ENCODE assay signal across 16 cellular contexts in genomic region chr18:36993068-36993467, GRCh38.
DNase-seq lines count a peak whose midpoint lies in the region; ATAC-seq and TF ChIP-seq lines count a peak whose summit lies in the region.
"Had no signal": no experiment of that assay in that cellular context is flagged by ENCODE, and none has a peak within 500 bp of the region (broad histone marks: within the 10 kb centered on the region; RNA-seq: fewer than 3 reads in every experiment).

No MANE protein-coding gene starts in this region.

- peaks cover 2% of the 10 kb centered on the region for H3K36me3 ChIP-seq in endodermal cell (ENCODE audit: control insufficient read depth, insufficient read depth, low read length)

- H3K4me1 Mint-ChIP-seq in activated CD8-positive, alpha-beta memory T cell treated with anti-CD3 and anti-CD28 coated beads, Interleukin-2, amount 10 ng/mL, durations not matched to agents 7 days and 5 days, result peaks cover 6% of the 10 kb centered on the region
- no peaks in the 10 kb centered on the region for H3K4me1 Mint-ChIP-seq in stimulated activated effector memory CD8-positive, alpha-beta T cell treated with anti-CD3 and anti-CD28 coated beads, Interleukin-12 subunit alpha, Interleukin-12 subunit beta, amount 100 ng/mL, for 72 hours
- H3K4me1 Mint-ChIP-seq in endodermal cell, result no peaks in the 10 kb centered on the region
- H3K4me1 Mint-ChIP-seq: H9, nephron progenitor cell had no signal

- H3K9ac ChIP-seq in endodermal cell (ENCODE audit: extremely low read depth, low read length, poor library complexity, severe bottlenecking), result no peak overlapping the region

- peak overlapping the region; percentile 49 for H3K27ac ChIP-seq in epithelial cell of prostate
- no peak overlapping the region for H3K27ac ChIP-seq in endodermal cell (ENCODE audit: low read depth, low read length)
- H3K27ac ChIP-seq: SK-N-MC had no signal

- DNase-seq in activated CD8-positive, alpha-beta memory T cell treated with anti-CD3 and anti-CD28 coated beads, Interleukin-2, amount 10 ng/mL, durations not matched to agents 7 days and 5 days, result no peak
- no peak for DNase-seq in activated CD8-positive, alpha-beta memory T cell treated with anti-CD3 and anti-CD28 coated beads, Interleukin-2, amount 50 U/mL, for 4 hours
- DNase-seq in HS-5 (ENCODE audit: low read depth) (peak; percentile 4), epithelial cell of prostate (ENCODE audit: low read depth, low spot score) (peak; percentile 3), endodermal cell (no peak), left colon (no peak), Kasumi-1 (lab: John Stamatoyannopoulos, UW) (no peak)
- DNase-seq in stimulated activated effector memory CD8-positive, alpha-beta T cell treated with anti-CD3 and anti-CD28 coated beads, Interleukin-12 subunit alpha, Interleukin-12 subunit beta, amount 100 ng/mL, for 72 hours (ENCODE audit: low spot score in 2 of 2), result no peak
- DNase-seq: activated CD4-positive, alpha-beta T cell treated with anti-CD3 and anti-CD28 coated beads for 48 hours; DND-41; effector memory CD8-positive, alpha-beta T cell; H9; NCI-H748 treated with DMSO at 0.1 percent for 48 hours; nephron progenitor cell; stimulated activated CD4-positive, alpha-beta T cell treated with anti-CD3 and anti-CD28 coated beads, Interleukin-15, amount 100 ng/mL, for 24 hours had no signal

- H3K27me3 Mint-ChIP-seq in activated CD8-positive, alpha-beta memory T cell treated with anti-CD3 and anti-CD28 coated beads, Interleukin-2, amount 10 ng/mL, durations not matched to agents 7 days and 5 days, result no peaks in the 10 kb centered on the region
- H3K27me3 Mint-ChIP-seq in endodermal cell (ENCODE audit: insufficient read depth), result no peaks in the 10 kb centered on the region
- H3K27me3 Mint-ChIP-seq: effector memory CD8-positive, alpha-beta T cell had no signal

- H3K4me3 Mint-ChIP-seq in activated CD8-positive, alpha-beta memory T cell treated with anti-CD3 and anti-CD28 coated beads, Interleukin-2, amount 10 ng/mL, durations not matched to agents 7 days and 5 days, result no peak overlapping the region
- H3K4me3 Mint-ChIP-seq in stimulated activated effector memory CD8-positive, alpha-beta T cell treated with anti-CD3 and anti-CD28 coated beads, Interleukin-12 subunit alpha, Interleukin-12 subunit beta, amount 100 ng/mL, for 72 hours, result no peak overlapping the region
- H3K4me3 Mint-ChIP-seq in endodermal cell, result no peak overlapping the region
- H3K4me3 Mint-ChIP-seq: effector memory CD8-positive, alpha-beta T cell; H9; nephron progenitor cell had no signal

- ATAC-seq in activated CD8-positive, alpha-beta memory T cell treated with anti-CD3 and anti-CD28 coated beads, Interleukin-2, amount 10 ng/mL, durations not matched to agents 7 days and 5 days, result peak; percentile 61
- ATAC-seq in stimulated activated effector memory CD8-positive, alpha-beta T cell treated with anti-CD3 and anti-CD28 coated beads, Interleukin-12 subunit alpha, Interleukin-12 subunit beta, amount 100 ng/mL, for 72 hours, result peak; percentile 63
- no peak for ATAC-seq in left colon
- ATAC-seq: effector memory CD8-positive, alpha-beta T cell had no signal

- H3K9me3 Mint-ChIP-seq in activated CD8-positive, alpha-beta memory T cell treated with anti-CD3 and anti-CD28 coated beads, Interleukin-2, amount 10 ng/mL, durations not matched to agents 7 days and 5 days (ENCODE audit: low read depth), result peaks cover 2% of the 10 kb centered on the region
- peaks cover 10% of the 10 kb centered on the region for H3K9me3 Mint-ChIP-seq in stimulated activated effector memory CD8-positive, alpha-beta T cell treated with anti-CD3 and anti-CD28 coated beads, Interleukin-12 subunit alpha, Interleukin-12 subunit beta, amount 100 ng/mL, for 72 hours
- peaks cover 7% of the 10 kb centered on the region for H3K9me3 Mint-ChIP-seq in endodermal cell
- H3K9me3 Mint-ChIP-seq: effector memory CD8-positive, alpha-beta T cell had no signal

- intact Hi-C loops in left colon (cut with DNase I, micrococcal nuclease), result no loop called here

- no peaks in the 10 kb centered on the region for H3K27me3 ChIP-seq in endodermal cell (ENCODE audit: control insufficient read depth, insufficient read depth, low read length, poor library complexity, severe bottlenecking)

- CTCF ChIA-PET in activated CD8-positive, alpha-beta memory T cell treated with anti-CD3 and anti-CD28 coated beads, Interleukin-2, amount 10 ng/mL, durations not matched to agents 7 days and 5 days (lab: Charles Lee), result interaction anchor here (0.6 kb wide), 1 partner anchor 277 kb away, joined by 3 read pairs; no protein-coding TSS in a partner anchor

- no peak for TF ChIP-seq CTCF in endodermal cell (conservative IDR thresholded peaks at IDR 0.05)

- no peaks in the 10 kb centered on the region for H3K4me1 ChIP-seq in endodermal cell (ENCODE audit: control insufficient read depth, insufficient read depth, low read length)

- H3K9me3 ChIP-seq in endodermal cell (ENCODE audit: control insufficient read depth, low read length), result peaks cover 17% of the 10 kb centered on the region

- H3K27ac Mint-ChIP-seq in activated CD8-positive, alpha-beta memory T cell treated with anti-CD3 and anti-CD28 coated beads, Interleukin-2, amount 10 ng/mL, durations not matched to agents 7 days and 5 days, result peak overlapping the region; percentile 5
- no peak overlapping the region for H3K27ac Mint-ChIP-seq in stimulated activated effector memory CD8-positive, alpha-beta T cell treated with anti-CD3 and anti-CD28 coated beads, Interleukin-12 subunit alpha, Interleukin-12 subunit beta, amount 100 ng/mL, for 72 hours
- no peak overlapping the region for H3K27ac Mint-ChIP-seq in endodermal cell
- H3K27ac Mint-ChIP-seq: effector memory CD8-positive, alpha-beta T cell; nephron progenitor cell had no signal

- H3K36me3 Mint-ChIP-seq in activated CD8-positive, alpha-beta memory T cell treated with anti-CD3 and anti-CD28 coated beads, Interleukin-2, amount 10 ng/mL, durations not matched to agents 7 days and 5 days, result peaks cover 7% of the 10 kb centered on the region
- peaks cover 4% of the 10 kb centered on the region for H3K36me3 Mint-ChIP-seq in stimulated activated effector memory CD8-positive, alpha-beta T cell treated with anti-CD3 and anti-CD28 coated beads, Interleukin-12 subunit alpha, Interleukin-12 subunit beta, amount 100 ng/mL, for 72 hours
- H3K36me3 Mint-ChIP-seq in endodermal cell (ENCODE audit: low read depth), result peaks cover under 1% of the 10 kb centered on the region

- no peak overlapping the region for H3K4me3 ChIP-seq in endodermal cell (ENCODE audit: low read length)
- H3K4me3 ChIP-seq: SK-N-MC had no signal

Comparison
In these comparisons a context has a peak if more than half of its experiments do, and no peak if none do; other contexts are left out.
1. DNase-seq: peak in HS-5 (single experiment) and epithelial cell of prostate (single experiment); none in activated CD8-positive, alpha-beta memory T cell treated with anti-CD3 and anti-CD28 coated beads, Interleukin-2, amount 10 ng/mL, durations not matched to agents 7 days and 5 days (single experiment), activated CD8-positive, alpha-beta memory T cell treated with anti-CD3 and anti-CD28 coated beads, Interleukin-2, amount 50 U/mL, for 4 hours (single experiment), stimulated activated effector memory CD8-positive, alpha-beta T cell treated with anti-CD3 and anti-CD28 coated beads, Interleukin-12 subunit alpha, Interleukin-12 subunit beta, amount 100 ng/mL, for 72 hours (0 of 2), endodermal cell (single experiment), left colon (0 of 2) and Kasumi-1 (0 of 2).